ENCODE assay signal across 21 cellular contexts in the genomic region with DNA sequence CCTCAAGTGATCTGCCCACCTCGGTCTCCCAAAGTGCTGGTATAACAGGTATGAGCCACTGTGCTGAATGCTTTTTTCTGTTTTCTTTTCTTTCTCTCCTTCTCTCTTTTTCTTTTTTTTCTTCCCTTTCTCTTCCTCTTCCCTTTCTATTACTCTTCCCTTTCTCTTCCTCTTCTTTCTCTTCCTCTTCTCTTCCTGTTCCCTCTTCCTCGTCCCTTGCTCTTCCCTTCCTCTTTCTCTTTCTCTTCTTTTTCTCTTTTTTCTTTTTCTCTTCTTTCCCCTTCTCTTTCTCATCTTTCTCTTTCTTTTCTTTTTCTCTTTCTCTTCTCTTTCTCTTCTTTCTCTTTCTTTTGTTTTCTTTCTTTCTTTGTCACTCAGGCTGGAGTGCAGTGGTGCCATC. TPM values are rescaled to one million over a fixed set of nuclear protein-coding genes. Genes with fewer than 3 reads are reported as not detected.
A peak's percentile ranks its signal among the peaks of the same experiment; 100 is the strongest.
DNase-seq lines count a peak whose midpoint lies in the region; ATAC-seq, FAIRE-seq and TF ChIP-seq lines count a peak whose summit lies in the region.
"Had no signal": no experiment of that assay in that cellular context is flagged by ENCODE, and none has a peak within 500 bp of the region (broad histone marks: within the 10 kb centered on the region; RNA-seq: fewer than 3 reads in every experiment).

No MANE protein-coding gene starts in this region.

- TF ChIP-seq RAD21 in K562 (CRISPR knock-in tag; conservative IDR thresholded peaks at IDR 0.05 in 1 of 2, IDR thresholded peaks at IDR 0.05 in 1 of 2), result no peak

- 29% methylated on average over 2 of the region's 2 CpGs for WGBS in K562 (ENCODE audit: insufficient coverage, low coverage, missing lambda C conversion rate)

- in situ Hi-C loops in K562 (cut with MboI), result no loop called here

- peaks cover 0 to 3% of the 10 kb centered on the region in 2 experiments; a peak in 1 of 5 replicates for H3K4me1 ChIP-seq in K562 (replicated peaks in 1 of 2; ENCODE audit: control insufficient read depth in 2 of 2, insufficient read depth in 2 of 2, low read length in 2 of 2)

- no peaks in the 10 kb centered on the region for H3K4me1 Mint-ChIP-seq in stimulated activated naive CD8-positive, alpha-beta T cell treated with anti-CD3 and anti-CD28 coated beads, Interleukin-15, amount 100 ng/mL, for 72 hours
- H3K4me1 Mint-ChIP-seq: CD4-positive, alpha-beta memory T cell; IgD-negative memory B cell had no signal

- no peaks in the 10 kb centered on the region for H3K36me3 ChIP-seq in K562 (ENCODE audit: control insufficient read depth, insufficient read depth, low read length)
- H3K36me3 ChIP-seq: BLaER1 had no signal

- H3K27me3 Mint-ChIP-seq in stimulated activated naive CD8-positive, alpha-beta T cell treated with anti-CD3 and anti-CD28 coated beads, Interleukin-15, amount 100 ng/mL, for 72 hours, result no peaks in the 10 kb centered on the region

- H3K9me3 ChIP-seq in K562 (replicated peaks; ENCODE audit: control insufficient read depth, insufficient read depth, low read depth, low read length), result no peaks in the 10 kb centered on the region

- no peaks in the 10 kb centered on the region for H3K79me2 ChIP-seq in K562 (ENCODE audit: control insufficient read depth, insufficient read depth, low read length)

- TF ChIP-seq POLR2A in K562 (conservative IDR thresholded peaks at IDR 0.05), result no peak

- no peak for FAIRE-seq in K562 (lab: Jason Lieb, UNC)
- FAIRE-seq: A204.1, GM12878, HepG2 had no signal

- peak overlapping the region; percentile 60 for H2AFZ ChIP-seq in K562 (ENCODE audit: low read depth, low read length)

- ATAC-seq in stimulated activated naive CD8-positive, alpha-beta T cell treated with anti-CD3 and anti-CD28 coated beads, Interleukin-15, amount 100 ng/mL, for 72 hours, result no peak
- no peak for ATAC-seq in stimulated activated naive CD8-positive, alpha-beta T cell treated with anti-CD3 and anti-CD28 coated beads, Interleukin-15, Interleukin-2, amounts not matched to agents 100 U/mL and 50 U/mL, for 24 hours
- ATAC-seq in K562 (no peak), left colon (no peak)
- ATAC-seq: GM12878, HCT116, HepG2 had no signal

- no peak for TF ChIP-seq EP300 in K562 (IDR thresholded peaks at IDR 0.05; ENCODE audit: low read length)

- H3K9me1 ChIP-seq in K562 (ENCODE audit: control insufficient read depth, insufficient read depth, low read length), result no peaks in the 10 kb centered on the region

- H3K27ac Mint-ChIP-seq in stimulated activated naive CD8-positive, alpha-beta T cell treated with anti-CD3 and anti-CD28 coated beads, Interleukin-15, amount 100 ng/mL, for 72 hours, result peak overlapping the region; percentile 0 to 63
- H3K27ac Mint-ChIP-seq: CD4-positive, alpha-beta memory T cell had no signal

- TF ChIP-seq CTCF in K562 (IDR thresholded peaks at IDR 0.05 in 2 of 3, conservative IDR thresholded peaks at IDR 0.05 in 1 of 3; ENCODE audit: insufficient read depth in 2 of 3, low read depth in 1 of 3, low read length in 3 of 3) (no peak), GM10266 (IDR thresholded peaks at IDR 0.05; ENCODE audit: control insufficient read depth, insufficient read depth, low read depth, missing control alignments) (no peak)

- POLR2A ChIA-PET in K562 (lab: Yijun Ruan, JAX), result no interaction called here

- no peak overlapping the region for H3K27ac ChIP-seq in K562 (ENCODE audit: extremely low read depth, low read depth, low read length)
- H3K27ac ChIP-seq: BLaER1 had no signal

- H4K20me1 ChIP-seq in K562 (replicated peaks; ENCODE audit: control insufficient read depth, insufficient read depth, low read length), result no peaks in the 10 kb centered on the region
- H4K20me1 ChIP-seq: BLaER1 had no signal

- no peak for DNase-seq in stimulated activated naive CD8-positive, alpha-beta T cell treated with anti-CD3 and anti-CD28 coated beads, Interleukin-15, amount 100 ng/mL, for 72 hours
- no peak for DNase-seq in stimulated activated naive CD8-positive, alpha-beta T cell treated with anti-CD3 and anti-CD28 coated beads, Interleukin-15, Interleukin-2, amounts not matched to agents 100 U/mL and 50 U/mL, for 24 hours
- DNase-seq in MV-4-11 (lab: John Stamatoyannopoulos, UW) (peak; percentile 13), K562 (ENCODE audit: extremely low read depth in 1 of 4, low spot score in 3 of 4) (no peak), NCI-H774 (lab: John Stamatoyannopoulos, UW) (no peak), left colon (no peak), GM10266 (ENCODE audit: extremely low spot score) (no peak)
- DNase-seq: AML-193; CD4-positive, alpha-beta memory T cell; DMS153; DMS79; GF-D8; GOT3; H7 had no signal

- intact Hi-C loops in K562 (cut with micrococcal nuclease), result no loop called here
- intact Hi-C loops in left colon (cut with DNase I, micrococcal nuclease), result no loop called here

- no peaks in the 10 kb centered on the region for H3K9me3 Mint-ChIP-seq in stimulated activated naive CD8-positive, alpha-beta T cell treated with anti-CD3 and anti-CD28 coated beads, Interleukin-15, amount 100 ng/mL, for 72 hours
- H3K9me3 Mint-ChIP-seq: CD4-positive, alpha-beta memory T cell had no signal

- no peak overlapping the region for H3K4me3 Mint-ChIP-seq in stimulated activated naive CD8-positive, alpha-beta T cell treated with anti-CD3 and anti-CD28 coated beads, Interleukin-15, amount 100 ng/mL, for 72 hours
- H3K4me3 Mint-ChIP-seq: CD14-positive monocyte; CD4-positive, alpha-beta memory T cell; IgD-negative memory B cell had no signal

- no TSS peak for BruUV-seq in K562 (replicated peaks; lab: Mats Ljungman, UMichigan)

- CTCF ChIA-PET in K562 (lab: Yijun Ruan, JAX; ENCODE audit: low intra/inter-chr PET ratio), result no interaction called here

- no peak overlapping the region for H3K4me3 ChIP-seq in K562
- H3K4me3 ChIP-seq: BLaER1, GM12878 had no signal

- H3K9ac ChIP-seq in K562 (ENCODE audit: insufficient read depth in 1 of 2, low read depth in 2 of 2, low read length in 2 of 2), result no peak overlapping the region
- H3K9ac ChIP-seq: BLaER1 had no signal

- H3K27me3 ChIP-seq in K562 (ENCODE audit: control insufficient read depth in 2 of 2, insufficient read depth in 2 of 2, low read length in 2 of 2), result no peaks in the 10 kb centered on the region
- H3K27me3 ChIP-seq: BLaER1 had no signal

- no peak overlapping the region for H3K4me2 ChIP-seq in K562 (ENCODE audit: insufficient read depth, low read length)
- H3K4me2 ChIP-seq: BLaER1 had no signal

TF ChIP-seq in K562, 482 proteins besides CTCF, POLR2A, EP300 and RAD21 (continues in another document):
- peak; percentile 50; the same call in 1 of the 2 replicates for TF ChIP-seq THRAP3 (IDR thresholded peaks at IDR 0.05; ENCODE audit: borderline replicate concordance)

RNA-seq across cellular contexts. Expression of a gene that starts 1.2 kb away (rescaled TPM):
- total RNA-seq in K562 (2011; cell fraction: chromatin; rRNA removed; ENCODE audit: low replicate concordance), result not detected in 2 replicates
- total RNA-seq in K562 (2011; cell fraction: nucleolus; rRNA removed), result not detected in 2 replicates
- not detected in 2 replicates for total RNA-seq in K562 (2011; cell fraction: nucleoplasm; rRNA removed)
- total RNA-seq in K562 (2014; rRNA removed), result 0.36 TPM in 1 of 2 replicates, not detected in the other
- 0.89 and 1.1 TPM in 2 replicates for total RNA-seq in K562 (2014; rRNA removed; fragmentation: Illumina TruSeq; extraction: Trizol)
- 0.30 and 0.58 TPM in 2 replicates for total RNA-seq in K562 (2015; rRNA removed; fragmentation: Illumina TruSeq; extraction: Trizol)
- 0.31 and 0.62 TPM in 2 replicates for total RNA-seq in K562 (2021)
- 0.14 and 0.20 TPM in 2 replicates for polyA plus RNA-seq in K562 (2011; rRNA removed)
- 0.10 TPM in 1 of 2 replicates, not detected in the other for polyA plus RNA-seq in K562 (2011; cell fraction: cytosol; rRNA removed)
- 0.31 TPM in 1 of 2 replicates, not detected in the other for polyA plus RNA-seq in K562 (2011; cell fraction: nucleus; rRNA removed)
- polyA plus RNA-seq in K562 (2012), result 1.3 and 2.6 TPM in 2 replicates
- 0.30 and 0.61 TPM in 2 replicates for polyA plus RNA-seq in K562 (2014; fragmentation: Illumina TruSeq; extraction: Trizol)
- polyA plus RNA-seq in K562 (2014; fragmentation: Nextera tagmentation; extraction: Ambion mirVana), result 1 to 10 TPM; 2.4 to 3.0 TPM
- polyA plus RNA-seq in K562 (2014; rRNA removed), result 0.56 and 2.3 TPM in 2 replicates
- polyA minus RNA-seq in K562 (2011; rRNA and poly(A)+ RNA removed), result 0.36 TPM in 1 of 2 replicates, not detected in the other
- polyA minus RNA-seq in K562 (2011; cell fraction: cytosol; rRNA and poly(A)+ RNA removed), result not detected in 2 replicates
- polyA minus RNA-seq in K562 (2011; cell fraction: nucleus; rRNA and poly(A)+ RNA removed), result not detected in 2 replicates
- total RNA-seq in left colon, result under 1 TPM in 1 of 2 donors, not detected in 1; 0.37 TPM
- total RNA-seq: CD4-positive, alpha-beta memory T cell; GM12878; H7; HepG2 had no signal
- polyA plus RNA-seq: CD14-positive monocyte; CD4-positive, alpha-beta memory T cell; GM12878; HepG2; IgD-negative memory B cell had no signal

RNA-seq across cellular contexts. Expression of a gene that starts 24.4 kb away (rescaled TPM):
- not detected in 2 replicates for total RNA-seq in K562 (2011; cell fraction: chromatin; rRNA removed; ENCODE audit: low replicate concordance)
- total RNA-seq in K562 (2011; cell fraction: nucleolus; rRNA removed), result not detected in 2 replicates
- not detected in 2 replicates for total RNA-seq in K562 (2011; cell fraction: nucleoplasm; rRNA removed)
- total RNA-seq in K562 (2014; rRNA removed) (0.49 TPM in 1 of 2 replicates, not detected in the other), K562 (2014; rRNA removed; fragmentation: Illumina TruSeq; extraction: Trizol) (0.40 and 1.0 TPM in 2 replicates), K562 (2015; rRNA removed; fragmentation: Illumina TruSeq; extraction: Trizol) (0.34 and 0.69 TPM in 2 replicates), K562 (2021) (0.40 and 0.65 TPM in 2 replicates), left colon (not detected)
- polyA plus RNA-seq in K562 (2011; rRNA removed) (0.20 TPM in 1 of 2 replicates, not detected in the other), K562 (2014; fragmentation: Illumina TruSeq; extraction: Trizol) (0.74 TPM in 1 of 2 replicates, not detected in the other), K562 (2014; fragmentation: Nextera tagmentation; extraction: Ambion mirVana) (1 to 10 TPM; 2.0 to 2.4 TPM), K562 (2014; rRNA removed) (0.39 and 0.91 TPM in 2 replicates)
- not detected in 2 replicates for polyA plus RNA-seq in K562 (2011; cell fraction: cytosol; rRNA removed)
- polyA plus RNA-seq in K562 (2011; cell fraction: nucleus; rRNA removed), result 0.25 TPM in 1 of 2 replicates, not detected in the other
- 0.52 and 0.75 TPM in 2 replicates for polyA plus RNA-seq in K562 (2012)
- not detected in 2 replicates for polyA minus RNA-seq in K562 (2011; rRNA and poly(A)+ RNA removed)
- polyA minus RNA-seq in K562 (2011; cell fraction: cytosol; rRNA and poly(A)+ RNA removed), result not detected in 2 replicates
- polyA minus RNA-seq in K562 (2011; cell fraction: nucleus; rRNA and poly(A)+ RNA removed), result not detected in 2 replicates
- total RNA-seq: CD4-positive, alpha-beta memory T cell; GM12878; H7; HepG2 had no signal
- polyA plus RNA-seq: CD14-positive monocyte; CD4-positive, alpha-beta memory T cell; GM12878; HepG2; IgD-negative memory B cell had no signal
